ENCODE assay signal across 1 cellular context in the genomic region with DNA sequence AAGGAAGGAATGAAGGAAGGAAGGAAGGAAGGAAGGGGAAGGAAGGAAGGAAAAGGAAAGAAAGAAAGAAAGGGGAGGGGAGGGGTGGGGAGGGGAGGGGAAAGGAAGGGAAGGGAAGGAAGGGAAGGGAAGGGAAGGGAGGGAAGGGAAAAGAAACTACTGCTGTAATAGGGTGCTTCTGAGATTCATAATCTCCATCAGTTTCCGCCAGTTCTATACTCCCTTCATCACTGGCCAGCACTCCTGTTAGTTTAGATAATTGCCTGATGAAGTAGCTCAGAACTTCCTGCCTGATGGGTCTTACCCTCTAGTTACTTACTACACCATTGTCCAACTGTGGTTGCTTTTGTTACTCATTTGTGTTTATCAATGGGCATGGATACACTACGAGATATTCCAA.
TF ChIP-seq lines count a peak whose summit lies in the region.

No MANE protein-coding gene starts in this region.

TF ChIP-seq in HepG2, 621 proteins besides CTCF, POLR2A, EP300 and RAD21:
- TF ChIP-seq PCBP2 (optimal IDR thresholded peaks at IDR 0.05; ENCODE audit: low read depth, low read length, poor library complexity, severe bottlenecking) (peak; percentile 82), CBX5 (CRISPR knock-in tag; IDR thresholded peaks at IDR 0.05; ENCODE audit: borderline replicate concordance) (no peak), PCBP1 (IDR thresholded peaks at IDR 0.05; ENCODE audit: borderline replicate concordance, low read depth, low read length) (0 out of 2 replicates have a peak, but pooled peaks have one; percentile 61), ZNF660 (CRISPR knock-in tag; IDR thresholded peaks at IDR 0.05; ENCODE audit: borderline replicate concordance, low read depth) (no peak), HNRNPK (IDR thresholded peaks at IDR 0.05; ENCODE audit: low read depth, low read length, poor library complexity, severe bottlenecking) (peak; percentile 92)
- TF ChIP-seq, protein P1, sequence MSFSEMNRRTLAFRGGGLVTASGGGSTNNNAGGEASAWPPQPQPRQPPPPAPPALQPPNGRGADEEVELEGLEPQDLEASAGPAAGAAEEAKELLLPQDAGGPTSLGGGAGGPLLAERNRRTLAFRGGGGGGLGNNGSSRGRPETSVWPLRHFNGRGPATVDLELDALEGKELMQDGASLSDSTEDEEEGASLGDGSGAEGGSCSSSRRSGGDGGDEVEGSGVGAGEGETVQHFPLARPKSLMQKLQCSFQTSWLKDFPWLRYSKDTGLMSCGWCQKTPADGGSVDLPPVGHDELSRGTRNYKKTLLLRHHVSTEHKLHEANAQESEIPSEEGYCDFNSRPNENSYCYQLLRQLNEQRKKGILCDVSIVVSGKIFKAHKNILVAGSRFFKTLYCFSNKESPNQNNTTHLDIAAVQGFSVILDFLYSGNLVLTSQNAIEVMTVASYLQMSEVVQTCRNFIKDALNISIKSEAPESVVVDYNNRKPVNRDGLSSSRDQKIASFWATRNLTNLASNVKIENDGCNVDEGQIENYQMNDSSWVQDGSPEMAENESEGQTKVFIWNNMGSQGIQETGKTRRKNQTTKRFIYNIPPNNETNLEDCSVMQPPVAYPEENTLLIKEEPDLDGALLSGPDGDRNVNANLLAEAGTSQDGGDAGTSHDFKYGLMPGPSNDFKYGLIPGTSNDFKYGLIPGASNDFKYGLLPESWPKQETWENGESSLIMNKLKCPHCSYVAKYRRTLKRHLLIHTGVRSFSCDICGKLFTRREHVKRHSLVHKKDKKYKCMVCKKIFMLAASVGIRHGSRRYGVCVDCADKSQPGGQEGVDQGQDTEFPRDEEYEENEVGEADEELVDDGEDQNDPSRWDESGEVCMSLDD (CRISPR knock-in tag; IDR thresholded peaks at IDR 0.05; ENCODE audit: borderline replicate concordance), result no peak
